In the genomic region with DNA sequence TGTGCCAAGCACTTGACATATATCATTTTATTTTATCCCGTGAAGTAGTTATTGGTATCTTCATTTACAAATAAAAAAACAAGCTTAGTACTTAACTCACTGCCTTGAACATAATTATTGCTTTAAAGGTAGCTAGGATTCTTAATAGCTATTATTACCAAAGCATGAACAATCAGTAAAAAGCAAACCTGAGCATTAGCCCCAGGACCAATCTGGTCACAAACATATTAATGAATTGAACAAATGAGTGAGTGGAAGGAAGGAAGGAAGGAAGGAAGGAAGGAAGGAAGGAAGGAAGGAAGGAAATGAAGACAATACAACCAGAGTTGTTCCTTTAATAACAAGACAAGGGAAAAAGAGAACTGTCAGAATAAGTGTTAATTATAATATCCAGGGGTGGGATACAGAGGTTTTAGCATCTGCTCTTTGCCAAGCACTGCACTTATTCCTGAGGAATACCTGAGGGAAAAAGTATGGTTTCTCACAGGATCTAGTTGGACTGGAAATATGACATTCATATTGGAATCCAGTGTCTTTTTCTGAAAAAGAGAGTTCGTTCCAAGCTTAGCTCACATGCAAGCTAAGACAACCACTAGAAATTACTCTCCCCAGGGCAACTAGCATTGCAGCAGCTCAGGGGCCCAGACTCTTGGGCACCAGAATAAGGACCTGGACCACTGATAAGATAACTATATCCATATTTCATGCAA, we compare ENCODE assay signal across 33 cellular contexts.
A peak's percentile ranks its signal among the peaks of the same experiment; 100 is the strongest.
DNase-seq lines count a peak whose midpoint lies in the region; ATAC-seq and TF ChIP-seq lines count a peak whose summit lies in the region.
"Had no signal": no experiment of that assay in that cellular context is flagged by ENCODE, and none has a peak within 500 bp of the region (broad histone marks: within the 10 kb centered on the region; RNA-seq: fewer than 3 reads in every experiment).

No MANE protein-coding gene starts in this region.

- ATAC-seq in heart right ventricle (no peak), HG03571 (IDR thresholded peaks at IDR 0.05; ENCODE audit: unreplicated experiment) (no peak)
- ATAC-seq: A549; CD8-positive, alpha-beta T cell had no signal

- H3K4me3 ChIP-seq in cardiac muscle cell (no peak overlapping the region), heart right ventricle (no peak overlapping the region), A673 (ENCODE audit: low read depth, low read length, poor library complexity, severe bottlenecking) (no peak overlapping the region), BE2C (ENCODE audit: low read depth, low read length) (no peak overlapping the region), SK-N-MC (peak overlapping the region; percentile 54)
- H3K4me3 ChIP-seq in CD8-positive, alpha-beta memory T cell (ENCODE audit: low read length): no peak overlapping the region
- H3K4me3 ChIP-seq: A549; BLaER1; BLaER1 treated with 17β-estradiol and CSF1 and Interleukin-3, amounts not matched to agents 10 nM and 100 nM had no signal

- H3K9me3 ChIP-seq in cardiac muscle cell (ENCODE audit: low read depth) (no peaks in the 10 kb centered on the region), heart right ventricle (no peaks in the 10 kb centered on the region), A673 (ENCODE audit: low read depth, low read length, poor library complexity, severe bottlenecking) (peaks cover 6% of the 10 kb centered on the region), BE2C (no peaks in the 10 kb centered on the region), SK-N-MC (ENCODE audit: low read depth, low read length) (no peaks in the 10 kb centered on the region)
- H3K9me3 ChIP-seq in CD8-positive, alpha-beta memory T cell (ENCODE audit: low read length): no peaks in the 10 kb centered on the region
- H3K9me3 ChIP-seq: A549; BLaER1; BLaER1 treated with 17β-estradiol and CSF1 and Interleukin-3, amounts not matched to agents 10 nM and 100 nM; Caco-2 had no signal

- WGBS in heart right ventricle, 2 donors: 84 to 91% methylated on average over 2 of the region's 2 CpGs

- peaks cover 0 to 2% (median 0%) of the 10 kb centered on the region in 5 donors for H3K9me3 Mint-ChIP-seq in CD8-positive, alpha-beta memory T cell
- H3K9me3 Mint-ChIP-seq: CD4-positive, alpha-beta T cell; CD8-positive, alpha-beta T cell had no signal

- DNase-seq in cardiac muscle cell (ENCODE audit: low read depth in 1 of 2, low spot score in 1 of 2) (peak in 1 of 2 donors; percentile 30), heart right ventricle (no peak), A673 (ENCODE audit: low spot score) (peak; percentile 96), BE2C (peak; percentile 35), SK-N-MC (ENCODE audit: low read depth, low spot score) (peak; percentile 95)
- no peak for DNase-seq in CD8-positive, alpha-beta memory T cell
- DNase-seq in activated CD8-positive, alpha-beta memory T cell treated with anti-CD3 and anti-CD28 coated beads, Interleukin-2, amount 50 U/mL, for 4 hours: no peak
- DNase-seq: 8988T; ACHN; AML-193; C1 segment of cervical spinal cord; Caco-2; Calu3; CD4-positive, alpha-beta memory T cell; CD4-positive, alpha-beta T cell; CD4-positive, CD25-positive, alpha-beta regulatory T cell; CD8-positive, alpha-beta T cell; COR-L47; DMS 273 treated with DMSO at 0.1 percent for 48 hours; DMS153; DMS53; DMS79; DMS79 treated with DMSO at 0.1 percent for 48 hours; DND-41; EL had no signal

- POLR2A ChIA-PET in A673 (lab: Charles Lee; ENCODE audit: low non-redundant PET): interaction anchor here (0.6 to 1.1 kb wide), 10 partner anchors 13 to 1019 kb away, joined by 3 to 26 read pairs (median 6); no protein-coding TSS in a partner anchor
- POLR2A ChIA-PET in CD8-positive, alpha-beta memory T cell (lab: Charles Lee): no interaction called here

- CTCF ChIA-PET in A673 (lab: Charles Lee): interaction anchor here (0.6 to 2.0 kb wide), 11 partner anchors 9 to 677 kb away, joined by 3 to 10 read pairs (median 3); no protein-coding TSS in a partner anchor
- CTCF ChIA-PET in CD8-positive, alpha-beta memory T cell (lab: Charles Lee): no interaction called here

- no peak overlapping the region for H3K4me3 Mint-ChIP-seq in CD8-positive, alpha-beta memory T cell
- H3K4me3 Mint-ChIP-seq: B cell; CD14-positive monocyte; CD4-positive, alpha-beta memory T cell; CD4-positive, alpha-beta T cell; CD4-positive, CD25-positive, alpha-beta regulatory T cell; CD8-positive, alpha-beta T cell had no signal

- H3K36me3 Mint-ChIP-seq in CD8-positive, alpha-beta memory T cell: no peaks in the 10 kb centered on the region
- H3K36me3 Mint-ChIP-seq: CD14-positive monocyte; CD4-positive, alpha-beta memory T cell; CD4-positive, CD25-positive, alpha-beta regulatory T cell; CD8-positive, alpha-beta T cell had no signal

- peak overlapping the region; percentile 65 for H3K9ac ChIP-seq in SK-N-MC (ENCODE audit: insufficient read length)
- H3K9ac ChIP-seq: BLaER1; BLaER1 treated with 17β-estradiol and CSF1 and Interleukin-3, amounts not matched to agents 10 nM and 100 nM had no signal

- no TSS peak for BruUV-seq in A673 (replicated peaks; lab: Mats Ljungman, UMichigan)

- H3K27me3 ChIP-seq in cardiac muscle cell: no peaks in the 10 kb centered on the region
- no peaks in the 10 kb centered on the region for H3K27me3 ChIP-seq in heart right ventricle
- H3K27me3 ChIP-seq in A673 (replicated peaks; ENCODE audit: insufficient read depth, low read depth, low read length, poor library complexity): no peaks in the 10 kb centered on the region
- H3K27me3 ChIP-seq in BE2C: no peaks in the 10 kb centered on the region
- H3K27me3 ChIP-seq in CD8-positive, alpha-beta memory T cell (ENCODE audit: insufficient read depth, low read length, poor library complexity, severe bottlenecking): no peaks in the 10 kb centered on the region
- H3K27me3 ChIP-seq: BLaER1; BLaER1 treated with 17β-estradiol and CSF1 and Interleukin-3, amounts not matched to agents 10 nM and 100 nM had no signal

- H3K4me1 ChIP-seq in cardiac muscle cell (ENCODE audit: low read depth): peaks cover 9% of the 10 kb centered on the region
- H3K4me1 ChIP-seq in heart right ventricle: no peaks in the 10 kb centered on the region
- peaks cover 59% of the 10 kb centered on the region for H3K4me1 ChIP-seq in A673 (ENCODE audit: insufficient read depth, low read length, poor library complexity, severe bottlenecking)
- peaks cover 9% of the 10 kb centered on the region for H3K4me1 ChIP-seq in BE2C
- H3K4me1 ChIP-seq in CD8-positive, alpha-beta memory T cell (ENCODE audit: insufficient read depth, low read length): no peaks in the 10 kb centered on the region
- H3K4me1 ChIP-seq: A549, BLaER1, Caco-2 had no signal

- peaks cover 6 to 24% of the 10 kb centered on the region in 2 donors for H3K27me3 Mint-ChIP-seq in CD8-positive, alpha-beta memory T cell

- H3K27ac ChIP-seq in cardiac muscle cell: peak overlapping the region; percentile 66
- H3K27ac ChIP-seq in heart right ventricle: no peak overlapping the region
- peak overlapping the region; percentile 98 for H3K27ac ChIP-seq in A673 (ENCODE audit: low read depth, low read length, poor library complexity, severe bottlenecking)
- H3K27ac ChIP-seq in SK-N-MC: peak overlapping the region; percentile 99
- no peak overlapping the region for H3K27ac ChIP-seq in CD8-positive, alpha-beta memory T cell (ENCODE audit: low read depth, low read length)
- H3K27ac ChIP-seq: 22Rv1; A549; BLaER1; BLaER1 treated with 17β-estradiol and CSF1 and Interleukin-3, amounts not matched to agents 10 nM and 100 nM; C4-2B had no signal

- H3K27ac Mint-ChIP-seq in CD8-positive, alpha-beta memory T cell: no peak overlapping the region
- H3K27ac Mint-ChIP-seq: B cell; CD14-positive monocyte; CD4-positive, alpha-beta memory T cell; CD4-positive, alpha-beta T cell; CD4-positive, CD25-positive, alpha-beta regulatory T cell; CD8-positive, alpha-beta T cell had no signal

- no peaks in the 10 kb centered on the region for H3K4me1 Mint-ChIP-seq in CD8-positive, alpha-beta memory T cell
- H3K4me1 Mint-ChIP-seq: B cell; CD14-positive monocyte; CD4-positive, alpha-beta memory T cell had no signal

- H3K36me3 ChIP-seq in cardiac muscle cell (no peaks in the 10 kb centered on the region), heart right ventricle (no peaks in the 10 kb centered on the region), A673 (ENCODE audit: insufficient read depth, low read length, poor library complexity, severe bottlenecking) (peaks cover 3% of the 10 kb centered on the region), BE2C (no peaks in the 10 kb centered on the region), SK-N-MC (ENCODE audit: insufficient read depth, low read length) (no peaks in the 10 kb centered on the region)
- no peaks in the 10 kb centered on the region for H3K36me3 ChIP-seq in CD8-positive, alpha-beta memory T cell (ENCODE audit: insufficient read depth, low read length)
- H3K36me3 ChIP-seq: BLaER1; BLaER1 treated with 17β-estradiol and CSF1 and Interleukin-3, amounts not matched to agents 10 nM and 100 nM had no signal

- intact Hi-C loops in heart right ventricle (cut with DNase I) (no loop called here), A673 (cut with micrococcal nuclease; ENCODE audit: unreplicated experiment) (loop anchor here (1.0 to 5.0 kb wide), 6 partner anchors 34 to 1027 kb away; no protein-coding TSS in a partner anchor)

- TF ChIP-seq CTCF in cardiac muscle cell (IDR thresholded peaks at IDR 0.05; ENCODE audit: low read depth, low read length): no peak
- TF ChIP-seq CTCF in heart right ventricle (IDR thresholded peaks at IDR 0.05): no peak
- TF ChIP-seq CTCF in A673 (conservative IDR thresholded peaks at IDR 0.05; ENCODE audit: low read depth, low read length): no peak
- no peak for TF ChIP-seq CTCF in BE2C (IDR thresholded peaks at IDR 0.05; ENCODE audit: low read depth, low read length)

Comparison
In these comparisons a context has a peak if more than half of its experiments do, and no peak if none do; other contexts are left out.
1. H3K27ac ChIP-seq: peak in cardiac muscle cell (single experiment), A673 (single experiment) and SK-N-MC (single experiment); none in heart right ventricle (0 of 10) and CD8-positive, alpha-beta memory T cell (single experiment).
2. DNase-seq: peak in A673 (single experiment), BE2C (single experiment) and SK-N-MC (single experiment); none in heart right ventricle (0 of 2), CD8-positive, alpha-beta memory T cell (0 of 5) and activated CD8-positive, alpha-beta memory T cell treated with anti-CD3 and anti-CD28 coated beads, Interleukin-2, amount 50 U/mL, for 4 hours (single experiment).